ENCODE assay signal across 1 cellular context in genomic region chr5:127003798-127004495, GRCh38.
TF ChIP-seq lines count a peak whose summit lies in the region.

No MANE protein-coding gene starts in this region.

TF ChIP-seq in IMR-90, 13 proteins besides CTCF, POLR2A, EP300 and RAD21 (continued from another document):
- TF ChIP-seq RFX5 (IDR thresholded peaks at IDR 0.05; ENCODE audit: low read depth, low read length) (no peak), FOS (IDR thresholded peaks at IDR 0.05; ENCODE audit: low read depth, low read length) (no peak), MXI1 (IDR thresholded peaks at IDR 0.05; ENCODE audit: borderline replicate concordance, low read depth, low read length) (no peak)
